ENCODE assay signal across 32 cellular contexts in genomic region chr7:157952050-157952667, GRCh38.
"Had no signal": no experiment of that assay in that cellular context is flagged by ENCODE, and none has a peak within 500 bp of the region (broad histone marks: within the 10 kb centered on the region; RNA-seq: fewer than 3 reads in every experiment).

No MANE protein-coding gene starts in this region.

- H3K36me3 Mint-ChIP-seq: activated CD8-positive, alpha-beta memory T cell treated with anti-CD3 and anti-CD28 coated beads, Interleukin-2, amount 10 ng/mL, durations not matched to agents 7 days and 5 days; activated naive CD4-positive, alpha-beta T cell treated with anti-CD3 and anti-CD28 coated beads, Interleukin-2, amount 10 ng/mL, durations not matched to agents 7 days and 5 days; activated naive CD8-positive, alpha-beta T cell had no signal

- H3K27me3 ChIP-seq: ascending aorta, MG63, Peyer's patch had no signal

- DNase-seq: activated CD4-positive, alpha-beta memory T cell treated with anti-CD3 and anti-CD28 coated beads, Interleukin-2, amount 10 ng/mL, durations not matched to agents 7 days and 5 days; activated CD4-positive, alpha-beta T cell treated with anti-CD3 and anti-CD28 coated beads for 1 hour; activated CD4-positive, alpha-beta T cell treated with anti-CD3 and anti-CD28 coated beads for 48 hours; activated CD4-positive, CD25-positive, alpha-beta regulatory T cell; activated CD8-positive, alpha-beta memory T cell treated with anti-CD3 and anti-CD28 coated beads for 24 hours; activated CD8-positive, alpha-beta memory T cell treated with anti-CD3 and anti-CD28 coated beads, Interleukin-2, amount 10 ng/mL, durations not matched to agents 7 days and 5 days; activated CD8-positive, alpha-beta memory T cell treated with anti-CD3 and anti-CD28 coated beads, Interleukin-2, amount 50 U/mL, for 48 hours; activated effector memory CD4-positive, alpha-beta T cell treated with Interleukin-2 at 50 U/mL for 16 hours; activated naive CD4-positive, alpha-beta T cell treated with anti-CD3 and anti-CD28 coated beads, Interleukin-2, amount 10 ng/mL, durations not matched to agents 7 days and 5 days; activated naive CD8-positive, alpha-beta T cell treated with anti-CD3 and anti-CD28 coated beads, Interleukin-2, amount 50 U/mL, for 24 hours; activated T-cell treated with anti-CD3 and anti-CD28 coated beads, Interleukin-2, amount 50 U/mL, for 48 hours; Kasumi-1; KG1; NCI-H1048; NCI-H1105 treated with DMSO at 0.1 percent for 48 hours; NCI-H1436; NCI-H1694; NCI-H1930; NCI-H2081 treated with DMSO at 0.1 percent for 48 hours; NCI-H226; NCI-H446 treated with DMSO at 0.1 percent for 48 hours; NCI-H524 treated with DMSO at 0.1 percent for 48 hours; Peyer's patch; RPMI8226; SIG-M5; T-helper 1 cell; T1000; WERI-Rb-1 had no signal

- H3K27me3 Mint-ChIP-seq: activated CD4-positive, alpha-beta memory T cell treated with anti-CD3 and anti-CD28 coated beads, Interleukin-2, amount 10 ng/mL, durations not matched to agents 7 days and 5 days; activated CD8-positive, alpha-beta memory T cell treated with anti-CD3 and anti-CD28 coated beads, Interleukin-2, amount 10 ng/mL, durations not matched to agents 7 days and 5 days; activated naive CD4-positive, alpha-beta T cell treated with anti-CD3 and anti-CD28 coated beads, Interleukin-2, amount 10 ng/mL, durations not matched to agents 7 days and 5 days; activated naive CD8-positive, alpha-beta T cell treated with anti-CD3 and anti-CD28 coated beads, Interleukin-2, amount 50 U/mL, for 24 hours had no signal

- H3K4me1 ChIP-seq: ascending aorta, Peyer's patch had no signal

- H3K27ac ChIP-seq: ascending aorta, Peyer's patch, WERI-Rb-1 had no signal

- H3K4me1 Mint-ChIP-seq: activated CD4-positive, alpha-beta memory T cell treated with anti-CD3 and anti-CD28 coated beads, Interleukin-2, amount 10 ng/mL, durations not matched to agents 7 days and 5 days; activated CD8-positive, alpha-beta memory T cell treated with anti-CD3 and anti-CD28 coated beads, Interleukin-2, amount 10 ng/mL, durations not matched to agents 7 days and 5 days; activated naive CD4-positive, alpha-beta T cell treated with anti-CD3 and anti-CD28 coated beads, Interleukin-2, amount 10 ng/mL, durations not matched to agents 7 days and 5 days; activated naive CD8-positive, alpha-beta T cell treated with anti-CD3 and anti-CD28 coated beads, Interleukin-2, amount 50 U/mL, for 24 hours had no signal

- H3K4me3 ChIP-seq: ascending aorta, MG63, Peyer's patch had no signal

- H3K27ac Mint-ChIP-seq: activated CD4-positive, alpha-beta memory T cell treated with anti-CD3 and anti-CD28 coated beads, Interleukin-2, amount 10 ng/mL, durations not matched to agents 7 days and 5 days; activated CD8-positive, alpha-beta memory T cell treated with anti-CD3 and anti-CD28 coated beads, Interleukin-2, amount 10 ng/mL, durations not matched to agents 7 days and 5 days; activated naive CD4-positive, alpha-beta T cell treated with anti-CD3 and anti-CD28 coated beads, Interleukin-2, amount 10 ng/mL, durations not matched to agents 7 days and 5 days; activated naive CD8-positive, alpha-beta T cell; activated naive CD8-positive, alpha-beta T cell treated with anti-CD3 and anti-CD28 coated beads, Interleukin-2, amount 50 U/mL, for 24 hours had no signal

- H3K4me3 Mint-ChIP-seq: activated CD4-positive, alpha-beta memory T cell treated with anti-CD3 and anti-CD28 coated beads, Interleukin-2, amount 10 ng/mL, durations not matched to agents 7 days and 5 days; activated CD8-positive, alpha-beta memory T cell treated with anti-CD3 and anti-CD28 coated beads, Interleukin-2, amount 10 ng/mL, durations not matched to agents 7 days and 5 days; activated naive CD4-positive, alpha-beta T cell treated with anti-CD3 and anti-CD28 coated beads, Interleukin-2, amount 10 ng/mL, durations not matched to agents 7 days and 5 days; activated naive CD8-positive, alpha-beta T cell; activated naive CD8-positive, alpha-beta T cell treated with anti-CD3 and anti-CD28 coated beads, Interleukin-2, amount 50 U/mL, for 24 hours had no signal

- ATAC-seq: activated CD8-positive, alpha-beta memory T cell treated with anti-CD3 and anti-CD28 coated beads, Interleukin-2, amount 10 ng/mL, durations not matched to agents 7 days and 5 days; activated naive CD8-positive, alpha-beta T cell treated with anti-CD3 and anti-CD28 coated beads, Interleukin-2, amount 50 U/mL, for 24 hours; SK-N-SH treated with all-trans-retinoic acid at 6 μM for 48 hours had no signal

- H3K9me3 ChIP-seq: Peyer's patch had no signal
